Comparison of ENCODE assay signal across 8 cellular contexts in genomic region chr12:153080-153746, GRCh38.
DNase-seq lines count a peak whose midpoint lies in the region; ATAC-seq and TF ChIP-seq lines count a peak whose summit lies in the region.

No MANE protein-coding gene starts in this region.

- H3K4me2 ChIP-seq in OCI-LY1 (ENCODE audit: low read length), result no peak overlapping the region

- H3K27me3 ChIP-seq in HUES6 (ENCODE audit: control insufficient read depth, insufficient read depth, low read length) (no peaks in the 10 kb centered on the region), OCI-LY1 (ENCODE audit: insufficient read depth, low read length) (peaks cover 11% of the 10 kb centered on the region; the same call in 1 of the 2 replicates)

- DNase-seq in GM12865 (ENCODE audit: low read depth) (peak; percentile 75), foreskin melanocyte (peak; percentile 8), pons (ENCODE audit: low spot score) (peak; percentile 7), coronary artery (ENCODE audit: low spot score) (no peak)
- peak; percentile 51 for DNase-seq in activated T-cell treated with anti-CD3 and anti-CD28 coated beads, Interleukin-2, amount 50 U/mL, for 1 hour

- 0 out of 2 replicates have a peak, but pooled peaks cover 4% of the 10 kb centered on the region for H3K4me1 ChIP-seq in HUES6 (ENCODE audit: control insufficient read depth, insufficient read depth, low read length)
- H3K4me1 ChIP-seq in OCI-LY1 (ENCODE audit: insufficient read depth, low read length, severe bottlenecking), result no peaks in the 10 kb centered on the region

- H3K4me3 ChIP-seq in GM12865 (ENCODE audit: low read depth, low read length), result no peak overlapping the region
- peak overlapping the region; percentile 15; the same call in 1 of the 2 replicates for H3K4me3 ChIP-seq in HUES6 (ENCODE audit: low read depth, low read length)
- H3K4me3 ChIP-seq in OCI-LY1 (ENCODE audit: low read depth, low read length, poor library complexity, severe bottlenecking), result no peak overlapping the region
- no peak overlapping the region for H3K4me3 ChIP-seq in coronary artery

- H3K27ac ChIP-seq in HUES6 (ENCODE audit: low read depth, low read length) (no peak overlapping the region), OCI-LY1 (ENCODE audit: low read depth, low read length, poor library complexity, severe bottlenecking) (no peak overlapping the region), coronary artery (no peak overlapping the region)

- no peaks in the 10 kb centered on the region for H3F3A ChIP-seq in OCI-LY1 (ENCODE audit: insufficient read depth, low read length)

- no peaks in the 10 kb centered on the region for H4K20me1 ChIP-seq in OCI-LY1 (ENCODE audit: insufficient read depth, low read length)

- H3K9me2 ChIP-seq in OCI-LY1 (ENCODE audit: low read depth, low read length), result no peaks in the 10 kb centered on the region

- TF ChIP-seq CTCF in GM12865 (IDR thresholded peaks at IDR 0.05; ENCODE audit: insufficient read depth, low read depth, low read length, missing control alignments), result peak; percentile 87
- peak; percentile 99 for TF ChIP-seq CTCF in OCI-LY1 (IDR thresholded peaks at IDR 0.05; ENCODE audit: low read length)
- TF ChIP-seq CTCF in coronary artery (IDR thresholded peaks at IDR 0.05), result no peak

- no peak for ATAC-seq in GM19035 (IDR thresholded peaks at IDR 0.05; ENCODE audit: unreplicated experiment)

- no peaks in the 10 kb centered on the region for H3K36me3 ChIP-seq in HUES6 (ENCODE audit: control insufficient read depth, insufficient read depth, low read length)
- no peaks in the 10 kb centered on the region for H3K36me3 ChIP-seq in OCI-LY1 (ENCODE audit: insufficient read depth, low read length)

- H2AFZ ChIP-seq in OCI-LY1 (ENCODE audit: low read length), result no peak overlapping the region

- no peak overlapping the region for H3K9ac ChIP-seq in HUES6 (ENCODE audit: low read length)
- no peak overlapping the region for H3K9ac ChIP-seq in OCI-LY1 (ENCODE audit: low read length)

- no peaks in the 10 kb centered on the region for H3K79me2 ChIP-seq in OCI-LY1 (ENCODE audit: insufficient read depth, low read length)

- no peaks in the 10 kb centered on the region for H3K9me3 ChIP-seq in HUES6 (ENCODE audit: control insufficient read depth, insufficient read depth, low read depth, low read length)
- no peaks in the 10 kb centered on the region for H3K9me3 ChIP-seq in OCI-LY1 (ENCODE audit: low read length)
